In the genomic region with DNA sequence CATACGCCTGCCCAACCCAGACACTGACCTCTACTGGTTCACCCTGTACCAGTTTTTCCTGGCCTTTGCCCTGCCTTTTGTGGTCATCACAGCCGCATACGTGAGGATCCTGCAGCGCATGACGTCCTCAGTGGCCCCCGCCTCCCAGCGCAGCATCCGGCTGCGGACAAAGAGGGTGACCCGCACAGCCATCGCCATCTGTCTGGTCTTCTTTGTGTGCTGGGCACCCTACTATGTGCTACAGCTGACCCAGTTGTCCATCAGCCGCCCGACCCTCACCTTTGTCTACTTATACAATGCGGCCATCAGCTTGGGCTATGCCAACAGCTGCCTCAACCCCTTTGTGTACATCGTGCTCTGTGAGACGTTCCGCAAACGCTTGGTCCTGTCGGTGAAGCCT, we compare ENCODE assay signal across 15 cellular contexts. TPM values are rescaled to one million over a fixed set of nuclear protein-coding genes. Genes with fewer than 3 reads are reported as not detected.
A peak's percentile ranks its signal among the peaks of the same experiment; 100 is the strongest.
DNase-seq lines count a peak whose midpoint lies in the region; ATAC-seq and TF ChIP-seq lines count a peak whose summit lies in the region.
"Had no signal": no experiment of that assay in that cellular context is flagged by ENCODE, and none has a peak within 500 bp of the region (broad histone marks: within the 10 kb centered on the region; RNA-seq: fewer than 3 reads in every experiment).

No MANE protein-coding gene starts in this region.

- peak overlapping the region; percentile 37 for H2BK15ac ChIP-seq in mesenchymal stem cell (ENCODE audit: low read depth, poor library complexity, severe bottlenecking)

- peaks cover 34% of the 10 kb centered on the region for H3K4me1 Mint-ChIP-seq in activated naive CD4-positive, alpha-beta T cell treated with anti-CD3 and anti-CD28 coated beads for 36 hours (ENCODE audit: low read depth)
- peaks cover 42% of the 10 kb centered on the region for H3K4me1 Mint-ChIP-seq in activated T-helper 1 cell treated with anti-CD3 and anti-CD28 coated beads, Interleukin-12 subunit alpha, Interleukin-12 subunit beta, Interleukin-2, Interleukin-4 antibody, amounts not matched to agents 30 ng/mL and 10 ng/mL and 1 ng/mL, durations not matched to agents 14 hours and 24 hours and 36 hours (ENCODE audit: low read depth)
- peaks cover 54% of the 10 kb centered on the region for H3K4me1 Mint-ChIP-seq in stimulated activated effector memory CD8-positive, alpha-beta T cell treated with anti-CD3 and anti-CD28 coated beads, Interleukin-12 subunit alpha, Interleukin-12 subunit beta, amount 100 ng/mL, for 72 hours

- H2BK12ac ChIP-seq in mesenchymal stem cell (ENCODE audit: low read length in 2 of 2) = peak overlapping the region; percentile 0 to 78

- no peak for DNase-seq in activated naive CD4-positive, alpha-beta T cell treated with anti-CD3 and anti-CD28 coated beads for 36 hours
- no peak for DNase-seq in activated naive CD4-positive, alpha-beta T cell treated with anti-CD3 and anti-CD28 coated beads, Interleukin-2, amount 50 U/mL, for 72 hours (ENCODE audit: low spot score in 2 of 2)
- no peak for DNase-seq in activated T-helper 1 cell treated with anti-CD3 and anti-CD28 coated beads, Interleukin-12 subunit alpha, Interleukin-12 subunit beta, Interleukin-2, Interleukin-4 antibody, amounts not matched to agents 30 ng/mL and 10 ng/mL and 1 ng/mL, durations not matched to agents 14 hours and 24 hours and 36 hours (ENCODE audit: low spot score)
- DNase-seq in mesenchymal stem cell = no peak
- no peak for DNase-seq in stimulated activated effector memory CD8-positive, alpha-beta T cell treated with anti-CD3 and anti-CD28 coated beads, Interleukin-12 subunit alpha, Interleukin-12 subunit beta, amount 100 ng/mL, for 72 hours (ENCODE audit: low spot score in 2 of 2)
- DNase-seq in EL = no peak
- no peak for DNase-seq in left lung
- DNase-seq: C1 segment of cervical spinal cord, GF-D8, NCI-H187 treated with DMSO at 0.1 percent for 48 hours, NCI-H69, OCI-M1, SIG-M5 had no signal

- no peaks in the 10 kb centered on the region for H3K79me1 ChIP-seq in mesenchymal stem cell (replicated peaks; ENCODE audit: low read length, poor library complexity, severe bottlenecking)

- no peaks in the 10 kb centered on the region for H3K9me3 ChIP-seq in mesenchymal stem cell (ENCODE audit: control insufficient read depth, low read length)
- no peaks in the 10 kb centered on the region for H3K9me3 ChIP-seq in left lung

- no peak overlapping the region for H2AFZ ChIP-seq in mesenchymal stem cell (ENCODE audit: low read depth, low read length)

- H3K36me3 ChIP-seq in mesenchymal stem cell (ENCODE audit: control insufficient read depth in 1 of 2, insufficient read depth in 2 of 2, low read depth in 1 of 2, low read length in 2 of 2) (peaks cover 0 to 10% of the 10 kb centered on the region in 2 experiments), left lung (no peaks in the 10 kb centered on the region)

- H3K4me2 ChIP-seq in mesenchymal stem cell (ENCODE audit: low read length, poor library complexity, severe bottlenecking) = no peak overlapping the region

- no peak overlapping the region for H3K23ac ChIP-seq in mesenchymal stem cell (ENCODE audit: low read length in 2 of 2)

- H3K4me1 ChIP-seq in mesenchymal stem cell (ENCODE audit: control insufficient read depth, insufficient read depth, low read depth, low read length) (peaks cover 16% of the 10 kb centered on the region), left lung (peaks cover 0 to 17% of the 10 kb centered on the region in 2 donors)

- H3K4me3 ChIP-seq in mesenchymal stem cell (ENCODE audit: insufficient read depth in 1 of 2, low read depth in 1 of 2, low read length in 2 of 2) = no peak overlapping the region
- no peak overlapping the region for H3K4me3 ChIP-seq in left lung

- peak overlapping the region in 1 of 2 experiments; percentile 21 for H3K14ac ChIP-seq in mesenchymal stem cell (ENCODE audit: low read length in 2 of 2)

- H3K9ac ChIP-seq in mesenchymal stem cell (ENCODE audit: low read length) = no peak overlapping the region

- H3K27ac Mint-ChIP-seq in activated naive CD4-positive, alpha-beta T cell treated with anti-CD3 and anti-CD28 coated beads for 36 hours = peak overlapping the region; percentile 6
- peak overlapping the region in 1 of 2 donors; percentile 77 for H3K27ac Mint-ChIP-seq in activated naive CD4-positive, alpha-beta T cell treated with anti-CD3 and anti-CD28 coated beads, Interleukin-2, amount 50 U/mL, for 72 hours
- H3K27ac Mint-ChIP-seq in activated T-helper 1 cell treated with anti-CD3 and anti-CD28 coated beads, Interleukin-12 subunit alpha, Interleukin-12 subunit beta, Interleukin-2, Interleukin-4 antibody, amounts not matched to agents 30 ng/mL and 10 ng/mL and 1 ng/mL, durations not matched to agents 14 hours and 24 hours and 36 hours = peak overlapping the region; percentile 71
- H3K27ac Mint-ChIP-seq in stimulated activated effector memory CD8-positive, alpha-beta T cell treated with anti-CD3 and anti-CD28 coated beads, Interleukin-12 subunit alpha, Interleukin-12 subunit beta, amount 100 ng/mL, for 72 hours = peak overlapping the region; percentile 81

- peaks cover 0 to 20% of the 10 kb centered on the region in 2 experiments for H3K27me3 ChIP-seq in mesenchymal stem cell (ENCODE audit: control insufficient read depth in 1 of 2, insufficient read depth in 1 of 2, low read length in 2 of 2)
- H3K27me3 ChIP-seq in left lung = peaks cover 0 to 31% of the 10 kb centered on the region in 2 donors

- no peak overlapping the region for H3K4me3 Mint-ChIP-seq in activated naive CD4-positive, alpha-beta T cell treated with anti-CD3 and anti-CD28 coated beads for 36 hours
- H3K4me3 Mint-ChIP-seq in activated T-helper 1 cell treated with anti-CD3 and anti-CD28 coated beads, Interleukin-12 subunit alpha, Interleukin-12 subunit beta, Interleukin-2, Interleukin-4 antibody, amounts not matched to agents 30 ng/mL and 10 ng/mL and 1 ng/mL, durations not matched to agents 14 hours and 24 hours and 36 hours = no peak overlapping the region
- no peak overlapping the region for H3K4me3 Mint-ChIP-seq in stimulated activated effector memory CD8-positive, alpha-beta T cell treated with anti-CD3 and anti-CD28 coated beads, Interleukin-12 subunit alpha, Interleukin-12 subunit beta, amount 100 ng/mL, for 72 hours

- H2BK5ac ChIP-seq in mesenchymal stem cell (ENCODE audit: low read depth, low read length, poor library complexity, severe bottlenecking) = no peak overlapping the region

- intact Hi-C loops in activated naive CD4-positive, alpha-beta T cell treated with anti-CD3 and anti-CD28 coated beads for 36 hours (cut with micrococcal nuclease) = loop anchor here (5.0 kb wide), 1 partner anchor 341 kb away; no protein-coding TSS in a partner anchor
- intact Hi-C loops in activated T-helper 1 cell treated with anti-CD3 and anti-CD28 coated beads, Interleukin-12 subunit alpha, Interleukin-12 subunit beta, Interleukin-2, Interleukin-4 antibody, amounts not matched to agents 30 ng/mL and 10 ng/mL and 1 ng/mL, durations not matched to agents 14 hours and 24 hours and 36 hours (cut with micrococcal nuclease) = no loop called here
- intact Hi-C loops in left lung (cut with DNase I) = no loop called here

- no peak for TF ChIP-seq CTCF in left lung (IDR thresholded peaks at IDR 0.05)

- peaks cover 16% of the 10 kb centered on the region for H3K27me3 Mint-ChIP-seq in activated naive CD4-positive, alpha-beta T cell treated with anti-CD3 and anti-CD28 coated beads for 36 hours (ENCODE audit: low read depth)
- H3K27me3 Mint-ChIP-seq in activated T-helper 1 cell treated with anti-CD3 and anti-CD28 coated beads, Interleukin-12 subunit alpha, Interleukin-12 subunit beta, Interleukin-2, Interleukin-4 antibody, amounts not matched to agents 30 ng/mL and 10 ng/mL and 1 ng/mL, durations not matched to agents 14 hours and 24 hours and 36 hours (ENCODE audit: insufficient read depth) = peaks cover 12% of the 10 kb centered on the region

- no peaks in the 10 kb centered on the region for H3K9me3 Mint-ChIP-seq in activated naive CD4-positive, alpha-beta T cell treated with anti-CD3 and anti-CD28 coated beads for 36 hours
- H3K9me3 Mint-ChIP-seq in activated naive CD4-positive, alpha-beta T cell treated with anti-CD3 and anti-CD28 coated beads, Interleukin-2, amount 50 U/mL, for 72 hours = no peaks in the 10 kb centered on the region
- no peaks in the 10 kb centered on the region for H3K9me3 Mint-ChIP-seq in activated T-helper 1 cell treated with anti-CD3 and anti-CD28 coated beads, Interleukin-12 subunit alpha, Interleukin-12 subunit beta, Interleukin-2, Interleukin-4 antibody, amounts not matched to agents 30 ng/mL and 10 ng/mL and 1 ng/mL, durations not matched to agents 14 hours and 24 hours and 36 hours
- no peaks in the 10 kb centered on the region for H3K9me3 Mint-ChIP-seq in stimulated activated effector memory CD8-positive, alpha-beta T cell treated with anti-CD3 and anti-CD28 coated beads, Interleukin-12 subunit alpha, Interleukin-12 subunit beta, amount 100 ng/mL, for 72 hours

- no peak overlapping the region for H3K27ac ChIP-seq in mesenchymal stem cell (ENCODE audit: low read length, poor library complexity, severe bottlenecking)
- H3K27ac ChIP-seq in left lung = no peak overlapping the region

- H4K8ac ChIP-seq in mesenchymal stem cell (ENCODE audit: low read length) = peak overlapping the region; percentile 62

- WGBS in mesenchymal stem cell = 99% methylated on average over 19 of the region's 19 CpGs

- no peaks in the 10 kb centered on the region for H3K36me3 Mint-ChIP-seq in activated naive CD4-positive, alpha-beta T cell treated with anti-CD3 and anti-CD28 coated beads for 36 hours (ENCODE audit: low read depth)
- no peaks in the 10 kb centered on the region for H3K36me3 Mint-ChIP-seq in activated naive CD4-positive, alpha-beta T cell treated with anti-CD3 and anti-CD28 coated beads, Interleukin-2, amount 50 U/mL, for 72 hours
- no peaks in the 10 kb centered on the region for H3K36me3 Mint-ChIP-seq in activated T-helper 1 cell treated with anti-CD3 and anti-CD28 coated beads, Interleukin-12 subunit alpha, Interleukin-12 subunit beta, Interleukin-2, Interleukin-4 antibody, amounts not matched to agents 30 ng/mL and 10 ng/mL and 1 ng/mL, durations not matched to agents 14 hours and 24 hours and 36 hours (ENCODE audit: low read depth)
- H3K36me3 Mint-ChIP-seq in stimulated activated effector memory CD8-positive, alpha-beta T cell treated with anti-CD3 and anti-CD28 coated beads, Interleukin-12 subunit alpha, Interleukin-12 subunit beta, amount 100 ng/mL, for 72 hours = no peaks in the 10 kb centered on the region

- no peak overlapping the region for H2BK120ac ChIP-seq in mesenchymal stem cell (ENCODE audit: low read depth, low read length)

- no peak overlapping the region for H3K18ac ChIP-seq in mesenchymal stem cell (ENCODE audit: low read depth in 1 of 2, low read length in 2 of 2)

- H3K4ac ChIP-seq in mesenchymal stem cell (ENCODE audit: low read depth in 1 of 2, low read length in 2 of 2) = peak overlapping the region in 1 of 2 experiments; percentile 7

- H4K91ac ChIP-seq in mesenchymal stem cell (ENCODE audit: low read length) = peak overlapping the region; percentile 86

- CTCF ChIA-PET in activated naive CD4-positive, alpha-beta T cell treated with anti-CD3 and anti-CD28 coated beads for 36 hours (lab: Charles Lee) = interaction anchor here (1.7 kb wide), 1 partner anchor 35 kb away, joined by 5 read pairs; no protein-coding TSS in a partner anchor

- no peak overlapping the region for H2AK5ac ChIP-seq in mesenchymal stem cell (ENCODE audit: low read length, severe bottlenecking)

- no peak for ATAC-seq in activated naive CD4-positive, alpha-beta T cell treated with anti-CD3 and anti-CD28 coated beads, Interleukin-2, amount 50 U/mL, for 72 hours
- ATAC-seq in stimulated activated effector memory CD8-positive, alpha-beta T cell treated with anti-CD3 and anti-CD28 coated beads, Interleukin-12 subunit alpha, Interleukin-12 subunit beta, amount 100 ng/mL, for 72 hours = no peak
- ATAC-seq in left lung = no peak

RNA-seq across cellular contexts. Expression of a gene that starts 2.2 kb away (rescaled TPM):
- not detected for total RNA-seq in activated naive CD4-positive, alpha-beta T cell treated with anti-CD3 and anti-CD28 coated beads for 36 hours
- not detected for total RNA-seq in activated naive CD4-positive, alpha-beta T cell treated with anti-CD3 and anti-CD28 coated beads, Interleukin-2, amount 50 U/mL, for 72 hours
- not detected in 2 replicates for total RNA-seq in activated T-helper 1 cell treated with anti-CD3 and anti-CD28 coated beads, Interleukin-12 subunit alpha, Interleukin-12 subunit beta, Interleukin-2, Interleukin-4 antibody, amounts not matched to agents 30 ng/mL and 10 ng/mL and 1 ng/mL, durations not matched to agents 14 hours and 24 hours and 36 hours
- 0.76 TPM for polyA plus RNA-seq in mesenchymal stem cell (2013, experiment 1 of 2)
- polyA plus RNA-seq in mesenchymal stem cell (2013, experiment 2 of 2) = 0.48 TPM
- total RNA-seq in left lung = under 1 TPM in 1 of 2 donors, not detected in 1; 0.23 TPM
- total RNA-seq: A673, RPMI7951 had no signal

RNA-seq across cellular contexts. Expression of a gene that starts 44.9 kb away (rescaled TPM):
- 10 to 100 TPM; 47.2 to 48.9 TPM for total RNA-seq in activated naive CD4-positive, alpha-beta T cell treated with anti-CD3 and anti-CD28 coated beads for 36 hours
- 10 to 100 TPM; 38.5 to 58.8 TPM for total RNA-seq in activated naive CD4-positive, alpha-beta T cell treated with anti-CD3 and anti-CD28 coated beads, Interleukin-2, amount 50 U/mL, for 72 hours
- 47.4 and 47.8 TPM in 2 replicates for total RNA-seq in activated T-helper 1 cell treated with anti-CD3 and anti-CD28 coated beads, Interleukin-12 subunit alpha, Interleukin-12 subunit beta, Interleukin-2, Interleukin-4 antibody, amounts not matched to agents 30 ng/mL and 10 ng/mL and 1 ng/mL, durations not matched to agents 14 hours and 24 hours and 36 hours
- polyA plus RNA-seq in mesenchymal stem cell (2013, experiment 1 of 2) = 17.0 TPM
- 16.5 TPM for polyA plus RNA-seq in mesenchymal stem cell (2013, experiment 2 of 2)
- total RNA-seq in left lung = 10 to 100 TPM; 56.1 to 58.0 TPM
